In genomic region chr22:39693943-39694500, GRCh38 we compare ENCODE assay signal across 25 cellular contexts.
"Had no signal": no experiment of that assay in that cellular context is flagged by ENCODE, and none has a peak within 500 bp of the region (broad histone marks: within the 10 kb centered on the region; RNA-seq: fewer than 3 reads in every experiment).

No MANE protein-coding gene starts in this region.

- H3K4me1 ChIP-seq: pancreas, prostate gland, uterus had no signal

- H3K9me3 ChIP-seq: esophagus squamous epithelium, heart right ventricle, pancreas, prostate gland, thoracic aorta, uterus had no signal

- H3K27ac Mint-ChIP-seq: activated T-cell treated with anti-CD3 and anti-CD28 coated beads, Interleukin-2, amount 50 U/mL, for 72 hours; nephron progenitor cell had no signal

- H3K27me3 ChIP-seq: pancreas, uterus had no signal

- ATAC-seq: activated naive CD4-positive, alpha-beta T cell treated with anti-CD3 and anti-CD28 coated beads, Interleukin-2, amount 50 U/mL, for 72 hours; activated T-cell treated with anti-CD3 and anti-CD28 coated beads, Interleukin-2, amount 50 U/mL, for 72 hours; pancreas had no signal

- H3K27ac ChIP-seq: esophagus squamous epithelium, heart right ventricle, pancreas, prostate gland, thoracic aorta, uterus, VCaP had no signal

- DNase-seq: activated CD4-positive, alpha-beta T cell treated with anti-CD3 and anti-CD28 coated beads for 4 hours; activated CD4-positive, alpha-beta T cell treated with anti-CD3 and anti-CD28 coated beads, Interleukin-2, amount 50 U/mL, for 4 hours; activated naive CD4-positive, alpha-beta T cell; activated T-cell treated with anti-CD3 and anti-CD28 coated beads for 4 hours; activated T-cell treated with anti-CD3 and anti-CD28 coated beads, Interleukin-2, amount 50 U/mL, for 72 hours; anterior cingulate cortex; dermis blood vessel endothelial cell; effector CD4-positive, alpha-beta T cell; esophagus squamous epithelium; foreskin melanocyte; heart right ventricle; nephron progenitor cell; nucleus accumbens; retina; stimulated activated CD4-positive, alpha-beta T cell treated with anti-CD3 and anti-CD28 coated beads, Interleukin-1b, Interleukin-23, amount 100 ng/mL, for 48 hours; stimulated activated naive CD4-positive, alpha-beta T cell treated with Interleukin-2 at 50 U/mL for 16 hours; T-helper 9 cell; trophoblast cell; uterus had no signal

- H3K36me3 ChIP-seq: esophagus squamous epithelium, heart right ventricle, pancreas, prostate gland, thoracic aorta, uterus had no signal

- H3K4me2 ChIP-seq: smooth muscle cell had no signal

- H3K4me3 ChIP-seq: esophagus squamous epithelium, heart right ventricle, pancreas, prostate gland, smooth muscle cell, thoracic aorta, uterus had no signal

- H3K4me3 Mint-ChIP-seq: activated T-cell treated with anti-CD3 and anti-CD28 coated beads, Interleukin-2, amount 50 U/mL, for 72 hours; nephron progenitor cell had no signal

- H3K36me3 Mint-ChIP-seq: activated naive CD4-positive, alpha-beta T cell treated with anti-CD3 and anti-CD28 coated beads, Interleukin-2, amount 50 U/mL, for 72 hours had no signal

- H3K9me3 Mint-ChIP-seq: activated naive CD4-positive, alpha-beta T cell treated with anti-CD3 and anti-CD28 coated beads, Interleukin-2, amount 50 U/mL, for 72 hours; activated T-cell treated with anti-CD3 and anti-CD28 coated beads, Interleukin-2, amount 50 U/mL, for 72 hours; nephron progenitor cell had no signal
